ENCODE assay signal across 8 cellular contexts in the genomic region with DNA sequence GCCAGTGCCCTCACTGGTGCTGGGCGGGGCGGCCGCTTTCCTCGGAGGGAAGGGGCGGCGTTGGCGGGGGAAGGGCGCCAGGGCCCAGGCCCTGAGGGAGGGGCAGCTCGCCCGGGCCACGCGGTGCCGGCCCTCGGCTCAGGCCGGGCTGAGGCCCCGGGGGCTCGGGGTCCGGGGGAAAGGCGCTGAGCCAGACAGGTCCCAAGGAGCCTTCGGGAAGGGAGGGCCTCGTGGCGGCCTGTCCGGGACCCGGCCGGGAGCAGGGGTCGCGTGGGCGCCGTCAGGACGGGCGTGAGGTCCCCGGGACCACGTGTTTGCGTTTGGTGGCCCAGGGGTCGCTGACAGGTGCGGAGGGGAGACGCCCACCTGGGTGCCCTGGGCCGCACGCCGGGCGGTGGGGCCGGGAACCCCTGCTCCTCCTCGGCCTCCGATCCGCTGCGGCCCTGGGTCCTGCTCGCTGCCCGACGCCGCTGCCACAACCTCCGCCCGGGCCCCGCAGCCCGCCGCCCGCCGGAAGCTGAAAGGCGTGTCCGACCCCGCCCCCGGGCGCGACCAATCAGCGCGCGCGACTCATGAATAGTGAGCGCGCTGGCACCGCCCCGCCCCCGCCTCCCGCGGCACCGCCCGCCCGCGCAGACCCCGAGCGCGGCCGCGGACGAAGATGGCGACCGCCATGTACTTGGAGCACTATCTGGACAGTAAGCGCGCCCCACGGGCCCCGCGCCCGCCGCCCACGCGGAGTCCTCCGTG. TPM values are rescaled to one million over a fixed set of nuclear protein-coding genes. Genes with fewer than 3 reads are reported as not detected.
DNase-seq lines count a peak whose midpoint lies in the region; ATAC-seq and TF ChIP-seq lines count a peak whose summit lies in the region.

Gene ING5, plus strand, starts transcription at position 635 of the 750 bp plus-strand sequence. Its CDS starts 27 bp downstream, at position 662.

- peak; percentile 61 for ATAC-seq in HG02840 (IDR thresholded peaks at IDR 0.05; ENCODE audit: low FRiP score, unreplicated experiment)
- ATAC-seq in heart left ventricle, result peak; percentile 73 to 88 (median 87)

- in situ Hi-C loops in GM13976 (cut with MboI; ENCODE audit: low sequenced_read_pairs, unreplicated experiment), result no loop called here

- peak within 1 kb of the TSS; percentile 94 for H3K27ac ChIP-seq in adipose tissue (ENCODE audit: low read depth, low read length)
- peak within 1 kb of the TSS; percentile 70 to 97 (median 91) for H3K27ac ChIP-seq in heart left ventricle

- peaks cover 0 to 25% (median 20%) of the 10 kb centered on the region in 9 donors for H3K36me3 ChIP-seq in heart left ventricle

- no peaks in the 10 kb centered on the region for H3K27me3 ChIP-seq in heart left ventricle

- TF ChIP-seq POLR2A in heart left ventricle (IDR thresholded peaks at IDR 0.05), result peak in 1 of 2 donors; percentile 82

- 0 to 1% (median 1%) methylated on average over 64 to 96 of the region's 96 CpGs for WGBS in adipose tissue, 3 donors
- 0 to 1% (median 0%) methylated on average over 11 to 96 of the region's 96 CpGs for WGBS in heart left ventricle, 4 donors

- DNase-seq in GM13976 (ENCODE audit: low spot score) (peak; percentile 92), NCI-H1436 (lab: John Stamatoyannopoulos, UW) (peak; percentile 87), T-helper 1 cell (peak; percentile 92 to 96 (median 93)), heart left ventricle (peak; percentile 96 to 99 (median 97)), posterior vena cava (ENCODE audit: low spot score) (peak; percentile 99), type B pancreatic cell (ENCODE audit: extremely low spot score, unreplicated experiment) (peak; percentile 99)

- peaks cover 14% of the 10 kb centered on the region for H3K36me3 Mint-ChIP-seq in type B pancreatic cell

- peaks cover 6% of the 10 kb centered on the region for H3K9me3 Mint-ChIP-seq in type B pancreatic cell

- peak within 1 kb of the TSS; percentile 96 for H3K27ac Mint-ChIP-seq in type B pancreatic cell

- peaks cover 0 to 21% (median 14%) of the 10 kb centered on the region in 12 donors for H3K4me1 ChIP-seq in heart left ventricle

- peak within 1 kb of the TSS; percentile 63 to 99 (median 85) for H3K4me3 ChIP-seq in heart left ventricle

- peaks cover 12% of the 10 kb centered on the region for H3K4me1 Mint-ChIP-seq in type B pancreatic cell (ENCODE audit: unreplicated experiment)

- H3K27me3 Mint-ChIP-seq in type B pancreatic cell, result no peaks in the 10 kb centered on the region

- peak within 1 kb of the TSS; percentile 94 for H3K4me3 Mint-ChIP-seq in type B pancreatic cell

- intact Hi-C loops in heart left ventricle (cut with DNase I) (loop anchor here in 3 of 10 donors (2.0 to 10.0 kb wide), 3 partner anchors 15 to 179 kb away; partner anchors contain the start of gene DTYMK (in 1 of the 3)), posterior vena cava (cut with DNase I) (no loop called here)

- TF ChIP-seq CTCF in GM13976 (IDR thresholded peaks at IDR 0.05; ENCODE audit: borderline replicate concordance, control extremely low read depth, extremely low read depth, insufficient read depth, missing control alignments) (no peak), heart left ventricle (IDR thresholded peaks at IDR 0.05) (peak in 2 of 12 donors; percentile 0 to 21), type B pancreatic cell (conservative IDR thresholded peaks at IDR 0.05) (no peak)

- peaks cover 0 to 4% (median 0%) of the 10 kb centered on the region in 12 donors for H3K9me3 ChIP-seq in heart left ventricle

RNA-seq across cellular contexts. Expression of gene ING5, which starts in this region (rescaled TPM):
- polyA plus RNA-seq in adipose tissue (10 to 100 TPM; 21.2 to 35.9 (median 31.4) TPM), heart left ventricle (10 to 100 TPM; 18.0 to 27.5 TPM)
- total RNA-seq in heart left ventricle (10 to 100 TPM; 11.8 to 29.3 (median 18.2) TPM), posterior vena cava (10 to 100 TPM; 17.5 to 18.6 TPM), type B pancreatic cell (ENCODE audit: low replicate concordance) (37.6 and 48.8 TPM in 2 replicates)

Comparison
In these comparisons a context has a peak if more than half of its experiments do, and no peak if none do; other contexts are left out.
1. Peak in every context shown above with its lines: DNase-seq, ATAC-seq, H3K4me3 ChIP-seq and H3K27ac ChIP-seq.